In the genomic region with DNA sequence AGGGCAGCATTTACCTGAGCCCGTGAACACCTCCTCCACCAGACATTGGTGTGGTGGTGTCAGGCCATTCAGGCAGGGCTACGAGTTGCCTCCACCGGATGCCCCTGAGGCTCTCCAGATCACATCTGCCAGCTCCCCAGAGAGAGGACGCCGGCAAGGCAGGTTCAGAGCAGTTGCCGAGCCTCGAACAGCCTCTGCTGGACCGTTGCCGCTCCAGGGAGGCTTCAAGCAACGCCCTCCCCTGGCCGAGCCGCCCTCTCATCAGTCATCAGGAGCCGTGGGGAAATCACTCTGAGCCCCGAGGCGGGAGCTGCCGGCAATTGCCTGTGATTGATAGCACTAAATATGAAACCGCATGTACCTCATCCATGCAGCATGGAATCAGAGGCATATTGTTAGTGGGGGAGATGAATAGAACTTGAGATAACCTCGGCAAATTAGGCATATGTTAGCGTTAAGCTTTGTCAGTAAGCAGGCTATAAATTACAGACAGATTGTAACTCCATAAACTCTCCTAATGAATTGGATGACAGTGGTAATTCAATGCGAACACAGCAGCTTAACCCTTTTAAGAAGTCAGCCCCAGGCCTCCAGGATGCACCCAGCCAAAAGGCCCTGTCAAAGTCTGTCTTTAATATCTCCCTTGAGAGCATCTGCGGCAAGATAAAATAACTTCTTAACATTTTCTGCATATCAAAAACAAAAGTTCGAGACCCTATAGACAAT, we compare ENCODE assay signal across 11 cellular contexts. TPM values are rescaled to one million over a fixed set of nuclear protein-coding genes. Genes with fewer than 3 reads are reported as not detected.
DNase-seq lines count a peak whose midpoint lies in the region; ATAC-seq and TF ChIP-seq lines count a peak whose summit lies in the region.
"Had no signal": no experiment of that assay in that cellular context is flagged by ENCODE, and none has a peak within 500 bp of the region (broad histone marks: within the 10 kb centered on the region; RNA-seq: fewer than 3 reads in every experiment).

No MANE protein-coding gene starts in this region.

- H3K27ac ChIP-seq in right lobe of liver = no peak overlapping the region

- H3K9me3 ChIP-seq in right lobe of liver = no peaks in the 10 kb centered on the region

- peak; percentile 75 for DNase-seq in ELF-1 (ENCODE audit: low read depth, low spot score)
- peak; percentile 93 to 97 (median 95) for DNase-seq in NCI-H1417 (lab: John Stamatoyannopoulos, UW)
- DNase-seq in NCI-H82 (lab: John Stamatoyannopoulos, UW) = peak; percentile 90
- no peak for DNase-seq in right lobe of liver
- DNase-seq in NCI-H2196 (lab: John Stamatoyannopoulos, UW; ENCODE audit: unreplicated experiment) = no peak
- DNase-seq in H7 = no peak
- no peak for DNase-seq in activated CD4-positive, alpha-beta T cell treated with anti-CD3 and anti-CD28 coated beads for 1 hour
- DNase-seq: activated CD4-positive, alpha-beta T cell treated with anti-CD3 and anti-CD28 coated beads, Interleukin-2, amount 50 U/mL, for 4 hours; GOT3; SIG-M5 had no signal

- intact Hi-C loops in right lobe of liver (cut with DNase I) = no loop called here

- H3K27me3 ChIP-seq in right lobe of liver (no peaks in the 10 kb centered on the region), H7 (ENCODE audit: control insufficient read depth, insufficient read depth, low read length) (0 out of 2 replicates have a peak, but pooled peaks cover 2% of the 10 kb centered on the region)

- TF ChIP-seq CTCF in right lobe of liver (IDR thresholded peaks at IDR 0.05) = peak in 1 of 4 donors; percentile 13

- no peak for TF ChIP-seq POLR2A in right lobe of liver (IDR thresholded peaks at IDR 0.05)

- 25% methylated on average over 9 of the region's 22 CpGs for WGBS in right lobe of liver (ENCODE audit: insufficient coverage, low coverage, low lambda C conversion rate, missing lambda C conversion rate)

- no peaks in the 10 kb centered on the region for H3K36me3 ChIP-seq in right lobe of liver
- H3K36me3 ChIP-seq in H7 (replicated peaks; ENCODE audit: control insufficient read depth, insufficient read depth, low read length) = no peaks in the 10 kb centered on the region

- ATAC-seq in right lobe of liver = peak; percentile 36 to 58 (median 52)
- ATAC-seq in GM21515 (IDR thresholded peaks at IDR 0.05; ENCODE audit: unreplicated experiment) = no peak

- H3K4me1 ChIP-seq in right lobe of liver = no peaks in the 10 kb centered on the region

- no peak overlapping the region for H3K4me3 ChIP-seq in right lobe of liver
- no peak overlapping the region for H3K4me3 ChIP-seq in H7 (ENCODE audit: insufficient read depth, low read depth, low read length)

RNA-seq across cellular contexts. Expression of gene SPACA7, which starts 29.8 kb away (rescaled TPM):
- total RNA-seq in right lobe of liver = not detected
- total RNA-seq in H7 (2014; rRNA removed; shearing (Covaris generic)) = not detected in 2 replicates

Comparison
In these comparisons a context has a peak if more than half of its experiments do, and no peak if none do; other contexts are left out.
1. DNase-seq: peak in ELF-1 (single experiment), NCI-H1417 (3 of 3) and NCI-H82 (single experiment); none in right lobe of liver (0 of 3), NCI-H2196 (single experiment), H7 (single experiment) and activated CD4-positive, alpha-beta T cell treated with anti-CD3 and anti-CD28 coated beads for 1 hour (single experiment).